ENCODE assay signal across 28 cellular contexts in the genomic region with DNA sequence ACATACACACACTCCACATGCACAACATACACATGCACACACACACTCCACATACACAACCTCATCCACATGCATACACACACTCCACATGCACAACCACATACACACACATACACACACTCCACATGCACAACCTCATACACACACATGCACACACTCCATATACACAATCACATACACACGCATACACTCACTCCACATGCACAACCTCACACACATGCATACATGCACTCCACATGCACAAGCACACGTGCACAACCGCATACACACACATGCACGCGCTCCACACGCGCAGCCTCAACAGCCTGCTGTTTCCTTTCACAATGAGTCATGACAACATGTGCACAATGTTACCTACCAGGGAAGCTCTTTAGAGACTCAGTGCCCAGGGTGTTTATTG.
"Had no signal": no experiment of that assay in that cellular context is flagged by ENCODE, and none has a peak within 500 bp of the region (broad histone marks: within the 10 kb centered on the region; RNA-seq: fewer than 3 reads in every experiment).

No MANE protein-coding gene starts in this region.

- H3K9ac ChIP-seq: parathyroid adenoma had no signal

- ATAC-seq: naive thymus-derived CD8-positive, alpha-beta T cell; psoas muscle; right cardiac atrium; sciatic nerve; stimulated activated memory B cell treated with anti-CD40 and anti-IgM and Interleukin-4, amounts not matched to agents 10 μg/mL and 1 μg/mL and 100 μg/mL, for 72 hours; stimulated activated naive CD8-positive, alpha-beta T cell treated with anti-CD3 and anti-CD28 coated beads, Interleukin-15, amount 100 ng/mL, for 72 hours; stimulated activated naive CD8-positive, alpha-beta T cell treated with anti-CD3 and anti-CD28 coated beads, Interleukin-15, Interleukin-2, amounts not matched to agents 100 U/mL and 50 U/mL, for 24 hours had no signal

- H2AFZ ChIP-seq: parathyroid adenoma had no signal

- H3K4me3 ChIP-seq: ovary, psoas muscle, skin epidermis, smooth muscle cell, spleen, suprapubic skin, testis, tibial artery, transverse colon, upper lobe of left lung, vagina had no signal

- H3K79me2 ChIP-seq: parathyroid adenoma had no signal

- H3K4me1 ChIP-seq: parathyroid adenoma, psoas muscle, spleen, suprapubic skin, testis, tibial artery, transverse colon, upper lobe of left lung, vagina had no signal

- H3K27ac ChIP-seq: ovary, parathyroid adenoma, psoas muscle, skin epidermis, spleen, suprapubic skin, testis, tibial artery, transverse colon, upper lobe of left lung, vagina had no signal

- H3K9me3 ChIP-seq: ovary, suprapubic skin, testis, transverse colon, vagina had no signal

- H3K4me2 ChIP-seq: smooth muscle cell had no signal

- H3K27me3 ChIP-seq: ovary, spleen, suprapubic skin, testis, tibial artery, transverse colon, upper lobe of left lung, vagina had no signal

- H3K36me3 ChIP-seq: ovary, spleen, suprapubic skin, tibial artery, transverse colon, upper lobe of left lung, vagina had no signal

- DNase-seq: naive thymus-derived CD8-positive, alpha-beta T cell; nephron progenitor cell; occipital lobe; ovary; posterior cingulate gyrus; psoas muscle; right cardiac atrium; spleen; stimulated activated CD4-positive, alpha-beta T cell treated with anti-CD3 and anti-CD28 coated beads, Interleukin-12 subunit alpha, Interleukin-12 subunit beta, amount 100 ng/mL, for 4 hours; stimulated activated CD4-positive, alpha-beta T cell treated with anti-CD3 and anti-CD28 coated beads, Interleukin-1b, Interleukin-23, amount 100 ng/mL, for 48 hours; stimulated activated CD4-positive, alpha-beta T cell treated with anti-CD3 and anti-CD28 coated beads, Interleukin-4, amount 100 ng/mL, for 1 hour; stimulated activated CD4-positive, alpha-beta T cell treated with anti-CD3 and anti-CD28 coated beads, Interleukin-4, amount 100 ng/mL, for 4 hours; stimulated activated CD8-positive, alpha-beta memory T cell treated with anti-CD3 and anti-CD28 coated beads, Interleukin-4, amount 100 ng/mL, for 48 hours; stimulated activated naive CD4-positive, alpha-beta T cell; stimulated activated naive CD8-positive, alpha-beta T cell treated with anti-CD3 and anti-CD28 coated beads, Interleukin-15, amount 100 ng/mL, for 72 hours; stimulated activated naive CD8-positive, alpha-beta T cell treated with anti-CD3 and anti-CD28 coated beads, Interleukin-15, Interleukin-2, amounts not matched to agents 100 U/mL and 50 U/mL, for 24 hours; substantia nigra; testis; tibial artery; transverse colon; upper lobe of left lung had no signal
